1 cellular context compared by ENCODE assay signal in genomic region chr10:30438016-30438850, GRCh38.
TF ChIP-seq lines count a peak whose summit lies in the region.

No MANE protein-coding gene starts in this region.

TF ChIP-seq in HepG2, 621 proteins besides CTCF, POLR2A, EP300 and RAD21 (continued from another document and continues in another):
- TF ChIP-seq ZBTB10 (CRISPR knock-in tag; IDR thresholded peaks at IDR 0.05; ENCODE audit: borderline replicate concordance) = no peak
- TF ChIP-seq, protein P1, sequence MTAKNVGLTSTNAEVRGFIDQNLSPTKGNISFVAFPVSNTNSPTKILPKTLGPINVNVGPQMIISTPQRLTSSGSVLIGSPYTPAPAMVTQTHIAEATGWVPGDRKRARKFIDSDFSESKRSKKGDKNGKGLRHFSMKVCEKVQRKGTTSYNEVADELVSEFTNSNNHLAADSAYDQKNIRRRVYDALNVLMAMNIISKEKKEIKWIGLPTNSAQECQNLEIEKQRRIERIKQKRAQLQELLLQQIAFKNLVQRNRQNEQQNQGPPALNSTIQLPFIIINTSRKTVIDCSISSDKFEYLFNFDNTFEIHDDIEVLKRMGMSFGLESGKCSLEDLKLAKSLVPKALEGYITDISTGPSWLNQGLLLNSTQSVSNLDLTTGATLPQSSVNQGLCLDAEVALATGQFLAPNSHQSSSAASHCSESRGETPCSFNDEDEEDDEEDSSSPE (CRISPR knock-in tag; IDR thresholded peaks at IDR 0.05) = peak; percentile 54; the same call in 1 of the 2 replicates
- TF ChIP-seq CEBPB (IDR thresholded peaks at IDR 0.05; ENCODE audit: borderline replicate concordance, low read depth, low read length) = peak; percentile 10; the same call in 1 of the 2 replicates
- TF ChIP-seq NAIF1 (CRISPR knock-in tag; IDR thresholded peaks at IDR 0.05; ENCODE audit: borderline replicate concordance) = no peak; the same call in 1 of the 2 replicates
- TF ChIP-seq, protein P2, sequence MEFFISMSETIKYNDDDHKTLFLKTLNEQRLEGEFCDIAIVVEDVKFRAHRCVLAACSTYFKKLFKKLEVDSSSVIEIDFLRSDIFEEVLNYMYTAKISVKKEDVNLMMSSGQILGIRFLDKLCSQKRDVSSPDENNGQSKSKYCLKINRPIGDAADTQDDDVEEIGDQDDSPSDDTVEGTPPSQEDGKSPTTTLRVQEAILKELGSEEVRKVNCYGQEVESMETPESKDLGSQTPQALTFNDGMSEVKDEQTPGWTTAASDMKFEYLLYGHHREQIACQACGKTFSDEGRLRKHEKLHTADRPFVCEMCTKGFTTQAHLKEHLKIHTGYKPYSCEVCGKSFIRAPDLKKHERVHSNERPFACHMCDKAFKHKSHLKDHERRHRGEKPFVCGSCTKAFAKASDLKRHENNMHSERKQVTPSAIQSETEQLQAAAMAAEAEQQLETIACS (CRISPR knock-in tag; IDR thresholded peaks at IDR 0.05) = no peak
- TF ChIP-seq SOX5 (CRISPR knock-in tag; IDR thresholded peaks at IDR 0.05; ENCODE audit: borderline replicate concordance) = peak; percentile 69; the same call in 1 of the 2 replicates
- TF ChIP-seq ARID2 (CRISPR knock-in tag; IDR thresholded peaks at IDR 0.05; ENCODE audit: borderline replicate concordance) = no peak
- peak; percentile 16; the same call in 1 of the 2 replicates for TF ChIP-seq ETV5 (CRISPR knock-in tag; IDR thresholded peaks at IDR 0.05; ENCODE audit: borderline replicate concordance)
- no peak for TF ChIP-seq ZNF407 (CRISPR knock-in tag; IDR thresholded peaks at IDR 0.05; ENCODE audit: not compliant biosample characterization)
- TF ChIP-seq, protein P3, sequence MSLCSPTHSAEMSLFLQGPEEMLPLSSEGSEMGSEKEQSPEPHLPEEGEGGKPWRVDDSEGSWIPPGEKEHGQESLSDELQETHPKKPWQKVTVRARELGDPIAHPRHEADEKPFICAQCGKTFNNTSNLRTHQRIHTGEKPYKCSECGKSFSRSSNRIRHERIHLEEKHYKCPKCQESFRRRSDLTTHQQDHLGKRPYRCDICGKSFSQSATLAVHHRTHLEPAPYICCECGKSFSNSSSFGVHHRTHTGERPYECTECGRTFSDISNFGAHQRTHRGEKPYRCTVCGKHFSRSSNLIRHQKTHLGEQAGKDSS (CRISPR knock-in tag; IDR thresholded peaks at IDR 0.05; ENCODE audit: borderline replicate concordance, low read depth) = 0 out of 2 replicates have a peak, but pooled peaks have one; percentile 62
- peak; percentile 44; the same call in 1 of the 2 replicates for TF ChIP-seq TCF7L2 (IDR thresholded peaks at IDR 0.05; ENCODE audit: low read depth, low read length)
- no peak for TF ChIP-seq ZBTB37 (CRISPR knock-in tag; IDR thresholded peaks at IDR 0.05)
- TF ChIP-seq ZBTB39 (CRISPR knock-in tag; IDR thresholded peaks at IDR 0.05) = 0 out of 2 replicates have a peak, but pooled peaks have one; percentile 31
- TF ChIP-seq, protein P4, sequence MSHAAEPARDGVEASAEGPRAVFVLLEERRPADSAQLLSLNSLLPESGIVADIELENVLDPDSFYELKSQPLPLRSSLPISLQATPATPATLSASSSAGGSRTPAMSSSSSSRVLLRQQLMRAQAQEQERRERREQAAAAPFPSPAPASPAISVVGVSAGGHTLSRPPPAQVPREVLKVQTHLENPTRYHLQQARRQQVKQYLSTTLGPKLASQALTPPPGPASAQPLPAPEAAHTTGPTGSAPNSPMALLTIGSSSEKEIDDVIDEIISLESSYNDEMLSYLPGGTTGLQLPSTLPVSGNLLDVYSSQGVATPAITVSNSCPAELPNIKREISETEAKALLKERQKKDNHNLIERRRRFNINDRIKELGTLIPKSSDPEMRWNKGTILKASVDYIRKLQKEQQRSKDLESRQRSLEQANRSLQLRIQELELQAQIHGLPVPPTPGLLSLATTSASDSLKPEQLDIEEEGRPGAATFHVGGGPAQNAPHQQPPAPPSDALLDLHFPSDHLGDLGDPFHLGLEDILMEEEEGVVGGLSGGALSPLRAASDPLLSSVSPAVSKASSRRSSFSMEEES (CRISPR knock-in tag; IDR thresholded peaks at IDR 0.05) = 0 out of 2 replicates have a peak, but pooled peaks have one; percentile 20
- peak; percentile 74; the same call in 1 of the 2 replicates for TF ChIP-seq PITX1 (CRISPR knock-in tag; IDR thresholded peaks at IDR 0.05)
- 0 out of 2 replicates have a peak, but pooled peaks have one; percentile 27 for TF ChIP-seq ZMAT3 (CRISPR knock-in tag; conservative IDR thresholded peaks at IDR 0.05)
- no peak for TF ChIP-seq SP1 (IDR thresholded peaks at IDR 0.05)
- TF ChIP-seq SP1 (CRISPR knock-in tag; IDR thresholded peaks at IDR 0.05) = no peak
- TF ChIP-seq ZNF232 (CRISPR knock-in tag; IDR thresholded peaks at IDR 0.05; ENCODE audit: borderline replicate concordance) = no peak
- no peak for TF ChIP-seq NR3C1 (CRISPR knock-in tag; IDR thresholded peaks at IDR 0.05)
- peak; percentile 52; the same call in 1 of the 2 replicates for TF ChIP-seq POGZ (CRISPR knock-in tag; IDR thresholded peaks at IDR 0.05)
- TF ChIP-seq ZNF772 (CRISPR knock-in tag; IDR thresholded peaks at IDR 0.05) = peak; percentile 25; the same call in 1 of the 2 replicates
- 0 out of 2 replicates have a peak, but pooled peaks have one; percentile 10 for TF ChIP-seq ELF1 (CRISPR knock-in tag; IDR thresholded peaks at IDR 0.05)
- TF ChIP-seq TEAD3 (CRISPR knock-in tag; optimal IDR thresholded peaks at IDR 0.05; ENCODE audit: borderline replicate concordance) = peak; percentile 58
- TF ChIP-seq, protein P5, sequence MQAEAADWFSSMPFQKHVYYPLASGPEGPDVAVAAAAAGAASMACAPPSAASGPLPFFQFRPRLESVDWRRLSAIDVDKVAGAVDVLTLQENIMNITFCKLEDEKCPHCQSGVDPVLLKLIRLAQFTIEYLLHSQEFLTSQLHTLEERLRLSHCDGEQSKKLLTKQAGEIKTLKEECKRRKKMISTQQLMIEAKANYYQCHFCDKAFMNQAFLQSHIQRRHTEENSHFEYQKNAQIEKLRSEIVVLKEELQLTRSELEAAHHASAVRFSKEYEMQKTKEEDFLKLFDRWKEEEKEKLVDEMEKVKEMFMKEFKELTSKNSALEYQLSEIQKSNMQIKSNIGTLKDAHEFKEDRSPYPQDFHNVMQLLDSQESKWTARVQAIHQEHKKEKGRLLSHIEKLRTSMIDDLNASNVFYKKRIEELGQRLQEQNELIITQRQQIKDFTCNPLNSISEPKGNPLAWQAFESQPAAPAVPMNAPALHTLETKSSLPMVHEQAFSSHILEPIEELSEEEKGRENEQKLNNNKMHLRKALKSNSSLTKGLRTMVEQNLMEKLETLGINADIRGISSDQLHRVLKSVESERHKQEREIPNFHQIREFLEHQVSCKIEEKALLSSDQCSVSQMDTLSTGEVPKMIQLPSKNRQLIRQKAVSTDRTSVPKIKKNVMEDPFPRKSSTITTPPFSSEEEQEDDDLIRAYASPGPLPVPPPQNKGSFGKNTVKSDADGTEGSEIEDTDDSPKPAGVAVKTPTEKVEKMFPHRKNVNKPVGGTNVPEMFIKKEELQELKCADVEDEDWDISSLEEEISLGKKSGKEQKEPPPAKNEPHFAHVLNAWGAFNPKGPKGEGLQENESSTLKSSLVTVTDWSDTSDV (CRISPR knock-in tag; IDR thresholded peaks at IDR 0.05) = no peak
- no peak for TF ChIP-seq MAFF (IDR thresholded peaks at IDR 0.05; ENCODE audit: low read depth, low read length)
- TF ChIP-seq NFIB (CRISPR knock-in tag; IDR thresholded peaks at IDR 0.05; ENCODE audit: borderline replicate concordance) = no peak
- no peak for TF ChIP-seq RELA (CRISPR knock-in tag; IDR thresholded peaks at IDR 0.05)
- TF ChIP-seq SPEN (CRISPR knock-in tag; IDR thresholded peaks at IDR 0.05; ENCODE audit: low read depth) = no peak
- TF ChIP-seq SOX6 (IDR thresholded peaks at IDR 0.05) = no peak
- TF ChIP-seq SOX6 (CRISPR knock-in tag; IDR thresholded peaks at IDR 0.05) = peak; percentile 84
- peak; percentile 46; the same call in 1 of the 2 replicates for TF ChIP-seq MAX (IDR thresholded peaks at IDR 0.05)
- peak; percentile 69; the same call in 1 of the 2 replicates for TF ChIP-seq HDAC2 (CRISPR knock-in tag; IDR thresholded peaks at IDR 0.05)
